In the genomic region with DNA sequence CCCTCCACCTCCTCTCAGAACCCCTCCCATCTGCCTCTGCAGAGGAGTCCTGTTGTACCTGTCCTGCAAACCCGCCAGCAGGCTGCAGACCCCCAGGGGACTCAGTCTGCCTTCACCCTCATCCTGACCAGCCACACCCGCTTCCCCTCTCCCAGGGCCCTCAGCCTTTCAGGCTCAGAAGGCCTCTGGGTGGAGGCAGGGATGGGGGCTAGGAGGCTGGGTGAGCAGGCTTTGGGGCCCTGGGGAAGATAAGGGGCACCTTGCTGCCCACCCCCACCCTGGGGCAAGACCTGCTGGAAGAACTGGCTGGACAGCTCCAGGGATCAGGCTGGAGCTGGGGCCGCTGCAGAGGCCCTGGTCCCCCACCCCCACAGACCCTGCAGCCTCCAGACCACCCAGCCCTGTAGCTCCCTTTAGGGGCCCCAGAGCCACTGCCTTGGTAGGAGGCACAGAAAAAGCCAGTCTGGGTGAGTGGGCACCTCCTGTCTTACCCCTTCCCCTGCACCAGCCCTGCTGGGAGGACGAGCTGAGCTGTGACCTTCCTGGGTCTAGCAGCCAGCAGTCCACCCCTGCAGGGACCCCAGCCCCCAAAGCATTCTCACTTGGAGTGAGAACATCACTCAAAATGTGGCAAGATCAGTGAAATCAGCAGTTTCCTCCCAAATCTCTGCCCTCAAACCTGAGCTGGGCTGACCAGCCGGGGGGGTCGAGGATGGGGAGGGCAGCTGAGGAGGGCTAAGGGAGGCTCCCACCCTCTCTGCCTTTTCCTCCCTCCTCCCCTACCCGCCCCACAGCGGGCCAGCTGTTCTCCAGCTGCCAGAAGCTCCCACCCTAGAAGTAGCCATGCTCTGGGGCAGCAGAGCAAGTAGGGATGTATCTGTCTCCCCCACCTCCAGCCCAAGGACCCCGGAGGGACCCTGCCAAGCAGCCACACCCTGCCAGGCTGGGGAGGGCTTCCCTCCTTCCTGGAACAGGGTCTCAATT, we compare ENCODE assay signal across 11 cellular contexts. TPM values are rescaled to one million over a fixed set of nuclear protein-coding genes. Genes with fewer than 3 reads are reported as not detected.
DNase-seq lines count a peak whose midpoint lies in the region; ATAC-seq and TF ChIP-seq lines count a peak whose summit lies in the region.
"Had no signal": no experiment of that assay in that cellular context is flagged by ENCODE, and none has a peak within 500 bp of the region (broad histone marks: within the 10 kb centered on the region; RNA-seq: fewer than 3 reads in every experiment).

No MANE protein-coding gene starts in this region.

- H3K4me1 Mint-ChIP-seq in endodermal cell, result peaks cover 58% of the 10 kb centered on the region
- peaks cover 69% of the 10 kb centered on the region for H3K4me1 Mint-ChIP-seq in neural crest cell

- H3K27ac ChIP-seq in cardiac muscle cell, result peak overlapping the region; percentile 98
- peak overlapping the region; percentile 32 for H3K27ac ChIP-seq in endodermal cell (ENCODE audit: low read depth, low read length)
- peak overlapping the region; percentile 58 for H3K27ac ChIP-seq in urinary bladder (ENCODE audit: low read depth)

- ATAC-seq in Right ventricle myocardium inferior (no peak), HG03280 (IDR thresholded peaks at IDR 0.05; ENCODE audit: unreplicated experiment) (no peak)
- ATAC-seq: Panc1 had no signal

- H3K9ac ChIP-seq in endodermal cell (ENCODE audit: extremely low read depth, low read length, poor library complexity, severe bottlenecking), result no peak overlapping the region

- H3K4me3 ChIP-seq in cardiac muscle cell, result peak overlapping the region; percentile 1
- H3K4me3 ChIP-seq in endodermal cell (ENCODE audit: low read length), result no peak overlapping the region
- H3K4me3 ChIP-seq in urinary bladder (ENCODE audit: low read depth, low read length), result no peak overlapping the region
- no peak overlapping the region for H3K4me3 ChIP-seq in lower leg skin (ENCODE audit: low read depth, poor library complexity, severe bottlenecking)

- TF ChIP-seq CTCF in cardiac muscle cell (IDR thresholded peaks at IDR 0.05; ENCODE audit: low read depth, low read length), result no peak
- TF ChIP-seq CTCF in endodermal cell (conservative IDR thresholded peaks at IDR 0.05), result no peak
- TF ChIP-seq CTCF in neural crest cell (conservative IDR thresholded peaks at IDR 0.05), result no peak
- TF ChIP-seq CTCF in lower leg skin (IDR thresholded peaks at IDR 0.05), result no peak

- no peak overlapping the region for H3K4me3 Mint-ChIP-seq in endodermal cell
- peak overlapping the region; percentile 72 for H3K4me3 Mint-ChIP-seq in neural crest cell

- TF ChIP-seq POLR2A in lower leg skin (IDR thresholded peaks at IDR 0.05), result no peak

- H3K9me3 Mint-ChIP-seq in endodermal cell (no peaks in the 10 kb centered on the region), neural crest cell (no peaks in the 10 kb centered on the region)

- H3K36me3 Mint-ChIP-seq in endodermal cell (ENCODE audit: low read depth), result no peaks in the 10 kb centered on the region
- H3K36me3 Mint-ChIP-seq in neural crest cell (ENCODE audit: low read depth), result no peaks in the 10 kb centered on the region

- H3K4me1 ChIP-seq in cardiac muscle cell (ENCODE audit: low read depth) (peaks cover 63% of the 10 kb centered on the region), endodermal cell (ENCODE audit: control insufficient read depth, insufficient read depth, low read length) (peaks cover 31% of the 10 kb centered on the region), urinary bladder (ENCODE audit: insufficient read depth) (peaks cover 2% of the 10 kb centered on the region)

- H3K9me3 ChIP-seq in cardiac muscle cell (ENCODE audit: low read depth) (no peaks in the 10 kb centered on the region), endodermal cell (ENCODE audit: control insufficient read depth, low read length) (no peaks in the 10 kb centered on the region)

- H3K27me3 Mint-ChIP-seq in endodermal cell (ENCODE audit: insufficient read depth), result no peaks in the 10 kb centered on the region
- H3K27me3 Mint-ChIP-seq in neural crest cell (ENCODE audit: low read depth), result no peaks in the 10 kb centered on the region

- H3K36me3 ChIP-seq in cardiac muscle cell (no peaks in the 10 kb centered on the region), endodermal cell (ENCODE audit: control insufficient read depth, insufficient read depth, low read length) (no peaks in the 10 kb centered on the region), urinary bladder (ENCODE audit: insufficient read depth) (no peaks in the 10 kb centered on the region)

- WGBS in endodermal cell (ENCODE audit: insufficient coverage in 1 of 2, insufficient read length in 1 of 2), 2 experiments, result 49% methylated on average over 9 of the region's 9 CpGs; no CpG with 5 or more reads in 1 of the 2 experiments
- 20% methylated on average over 9 of the region's 9 CpGs for WGBS in urinary bladder
- WGBS in lower leg skin, 2 donors, result 46 to 47% methylated on average over 7 to 9 of the region's 9 CpGs

- intact Hi-C loops in Right ventricle myocardium inferior (cut with DNase I), result no loop called here
- intact Hi-C loops in lower leg skin (cut with DNase I; ENCODE audit: low total_unique reads), result no loop called here

- H3K27me3 ChIP-seq in cardiac muscle cell, result no peaks in the 10 kb centered on the region
- H3K27me3 ChIP-seq in endodermal cell (ENCODE audit: control insufficient read depth, insufficient read depth, low read length, poor library complexity, severe bottlenecking), result no peaks in the 10 kb centered on the region

- DNase-seq in cardiac muscle cell (ENCODE audit: low read depth in 1 of 2, low spot score in 1 of 2) (peak in 1 of 2 donors; percentile 49), Right ventricle myocardium inferior (ENCODE audit: missing footprints) (no peak), endodermal cell (peak; percentile 75), neural crest cell (ENCODE audit: low read depth, low spot score) (no peak), lower leg skin (ENCODE audit: low spot score in 2 of 2) (no peak), UCSD-AML1 (lab: John Stamatoyannopoulos, UW; ENCODE audit: unreplicated experiment) (no peak)
- DNase-seq: NCI-H2081 treated with DMSO at 0.1 percent for 48 hours had no signal

- H3K27ac Mint-ChIP-seq in endodermal cell, result no peak overlapping the region
- no peak overlapping the region for H3K27ac Mint-ChIP-seq in neural crest cell (ENCODE audit: unreplicated experiment)

RNA-seq across cellular contexts. Expression of gene TEAD3, which starts 5.0 kb away (rescaled TPM):
- total RNA-seq in cardiac muscle cell (65.2 and 98.6 TPM in 2 replicates), Right ventricle myocardium inferior (32.2 TPM), endodermal cell (10 to 100 TPM; 22.7 to 29.2 TPM), neural crest cell (18.0 and 19.2 TPM in 2 replicates), urinary bladder (14.0 TPM), lower leg skin (10 to 100 TPM; 51.3 to 73.2 (median 56.8) TPM)
- polyA plus RNA-seq in cardiac muscle cell (64.0 and 78.3 TPM in 2 replicates), urinary bladder (126 TPM)
- 32.4 TPM for polyA plus RNA-seq in endodermal cell (2013, experiment 1 of 2)
- polyA plus RNA-seq in endodermal cell (2013, experiment 2 of 2), result 30.3 TPM

RNA-seq across cellular contexts. Expression of gene TULP1, which starts 20.8 kb away (rescaled TPM):
- 4.8 and 5.2 TPM in 2 replicates for total RNA-seq in cardiac muscle cell
- 0.92 and 5.9 TPM in 2 replicates for polyA plus RNA-seq in cardiac muscle cell
- total RNA-seq in Right ventricle myocardium inferior, result not detected
- total RNA-seq in endodermal cell, result 1 to 10 TPM in 1 of 2 donors, under 1 TPM in 1; 0.29 to 4.0 TPM
- 0.25 TPM for polyA plus RNA-seq in endodermal cell (2013, experiment 1 of 2)
- 0.12 TPM for polyA plus RNA-seq in endodermal cell (2013, experiment 2 of 2)
- not detected in 2 replicates for total RNA-seq in neural crest cell
- total RNA-seq in urinary bladder, result 1.3 TPM
- polyA plus RNA-seq in urinary bladder, result 0.34 TPM
- under 1 TPM in 2 of 4 donors, not detected in 2; 0.61 to 0.65 TPM for total RNA-seq in lower leg skin
- total RNA-seq: epithelial cell of proximal tubule had no signal

RNA-seq across cellular contexts. Expression of gene RPL10A, which starts 23.6 kb away (rescaled TPM):
- 1,095 and 1,320 TPM in 2 replicates for total RNA-seq in cardiac muscle cell
- polyA plus RNA-seq in cardiac muscle cell, result 390 and 521 TPM in 2 replicates
- 606 TPM for total RNA-seq in Right ventricle myocardium inferior
- total RNA-seq in endodermal cell, result 1,000 to 10,000 TPM; 1,411 to 1,652 TPM
- 1,752 TPM for polyA plus RNA-seq in endodermal cell (2013, experiment 1 of 2)
- polyA plus RNA-seq in endodermal cell (2013, experiment 2 of 2), result 1,640 TPM
- 1,717 and 1,733 TPM in 2 replicates for total RNA-seq in neural crest cell
- total RNA-seq in urinary bladder, result 2,015 TPM
- 2,572 TPM for polyA plus RNA-seq in urinary bladder
- 1,000 to 10,000 TPM; 1,714 to 2,467 (median 2,118) TPM for total RNA-seq in lower leg skin

RNA-seq across cellular contexts. Expression of gene FANCE, which starts 39.7 kb away (rescaled TPM):
- total RNA-seq in cardiac muscle cell, result 23.8 and 28.1 TPM in 2 replicates
- polyA plus RNA-seq in cardiac muscle cell, result 19.4 and 21.3 TPM in 2 replicates
- 4.1 TPM for total RNA-seq in Right ventricle myocardium inferior
- total RNA-seq in endodermal cell, result 10 to 100 TPM; 13.5 to 16.4 TPM
- 13.3 TPM for polyA plus RNA-seq in endodermal cell (2013, experiment 1 of 2)
- polyA plus RNA-seq in endodermal cell (2013, experiment 2 of 2), result 14.2 TPM
- total RNA-seq in neural crest cell, result 18.8 and 20.4 TPM in 2 replicates
- total RNA-seq in urinary bladder, result 7.0 TPM
- 5.0 TPM for polyA plus RNA-seq in urinary bladder
- 10 to 100 TPM; 17.5 to 36.7 (median 34.2) TPM for total RNA-seq in lower leg skin

Comparison
In these comparisons a context has a peak if more than half of its experiments do, and no peak if none do; other contexts are left out.
1. H3K27ac ChIP-seq: peak in every context shown above with its lines; median percentile 98 in cardiac muscle cell; 58 in urinary bladder; 32 in endodermal cell.